ENCODE assay signal across 12 cellular contexts in the genomic region with DNA sequence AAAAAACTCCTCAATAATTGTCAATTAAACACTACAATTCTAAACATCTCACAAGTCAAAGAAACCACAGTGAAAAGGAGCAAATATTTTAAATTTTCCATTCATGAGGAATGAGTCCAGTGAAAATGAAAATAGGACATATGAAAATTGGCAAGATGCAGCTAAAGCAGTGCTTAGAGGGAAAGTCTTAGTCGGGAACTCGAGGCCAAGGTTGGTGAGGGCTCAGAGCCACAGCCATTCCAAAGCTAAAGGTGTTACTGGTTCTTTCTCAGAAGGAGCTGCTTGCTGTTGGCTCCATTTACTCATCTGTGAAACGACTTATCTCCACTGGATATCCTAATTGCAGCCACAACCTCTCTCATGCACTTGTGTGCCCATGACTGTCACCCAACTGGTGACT. TPM values are rescaled to one million over a fixed set of nuclear protein-coding genes. Genes with fewer than 3 reads are reported as not detected.
"Had no signal": no experiment of that assay in that cellular context is flagged by ENCODE, and none has a peak within 500 bp of the region (broad histone marks: within the 10 kb centered on the region; RNA-seq: fewer than 3 reads in every experiment).

No MANE protein-coding gene starts in this region.

- H3K9ac ChIP-seq: GM23248 had no signal

- H3K4me1 ChIP-seq: HAP-1 had no signal

- H3K27ac Mint-ChIP-seq: GM23338, HFFc6 had no signal

- FAIRE-seq: H1, H54 had no signal

- DNase-seq: GM23248, GOT3, H7, H9, HCEC 1CT, HFFc6 had no signal

- H3K4me3 ChIP-seq: GM23248, GM23338, HAP-1 had no signal

- H3K36me3 ChIP-seq: HAP-1 had no signal

- H3K27ac ChIP-seq: GM23248 had no signal

- H3K4me2 ChIP-seq: GM23338 had no signal

- H2AFZ ChIP-seq: GM23248, GM23338 had no signal

- ATAC-seq: GM23338, HCT116 had no signal

- H3K9me3 ChIP-seq: HAP-1 had no signal

- H3K4me3 Mint-ChIP-seq: GM23338, H9, HFFc6 had no signal

RNA-seq across cellular contexts. Expression of a gene that starts 6.5 kb away (rescaled TPM):
- total RNA-seq: GM23248, GM23338, H1, H4, H7, HFFc6 had no signal
- polyA plus RNA-seq: GM23248, GM23338 had no signal
